ENCODE assay signal across 1 cellular context in the genomic region with DNA sequence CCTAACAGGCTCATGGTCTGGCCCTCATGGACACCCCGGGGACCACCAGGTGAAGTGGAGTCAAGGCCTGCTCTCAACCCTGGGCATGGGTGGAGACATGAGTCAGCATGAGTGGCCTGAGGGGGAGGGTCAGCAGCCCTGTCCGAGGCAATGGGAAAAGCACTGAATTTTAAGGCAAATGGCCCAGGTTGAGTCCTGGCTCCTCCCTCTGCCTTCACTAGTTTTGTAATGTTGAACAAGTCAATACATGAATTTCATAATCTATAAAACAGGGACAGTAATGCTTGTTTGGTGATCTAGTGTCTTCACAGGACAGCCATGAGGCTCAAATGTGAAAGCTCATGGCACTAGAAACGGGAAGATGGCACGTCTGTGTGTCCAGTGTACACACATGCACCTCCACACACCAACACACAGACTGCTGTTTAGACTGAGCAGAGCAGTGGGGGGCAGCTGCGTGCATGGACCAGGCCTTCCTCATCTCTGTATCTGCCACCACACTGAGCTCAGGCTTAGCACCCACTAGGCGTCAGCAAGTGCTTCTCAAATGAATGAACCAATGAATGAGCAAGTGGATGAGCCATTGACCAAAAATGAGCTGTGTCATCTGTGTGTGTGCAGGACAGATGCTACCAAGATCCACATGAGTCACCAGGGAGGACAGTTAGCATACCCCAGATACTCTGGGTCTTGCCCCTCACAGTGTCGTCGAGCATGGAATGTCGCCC.
TF ChIP-seq lines count a peak whose summit lies in the region.

No MANE protein-coding gene starts in this region.

TF ChIP-seq in K562, 482 proteins besides CTCF, POLR2A, EP300 and RAD21 (continued from another document and continues in another):
- peak; percentile 86 for TF ChIP-seq MGA (IDR thresholded peaks at IDR 0.05)
- 0 out of 2 replicates have a peak, but pooled peaks have one; percentile 17 for TF ChIP-seq MTA1 (IDR thresholded peaks at IDR 0.05; ENCODE audit: borderline replicate concordance)
- peak; percentile 53; the same call in 1 of the 2 replicates for TF ChIP-seq ZNF395 (CRISPR knock-in tag; IDR thresholded peaks at IDR 0.05)
- TF ChIP-seq LCOR (CRISPR knock-in tag; IDR thresholded peaks at IDR 0.05), result peak; percentile 99
- TF ChIP-seq BHLHE40 (IDR thresholded peaks at IDR 0.05; ENCODE audit: low read length), result peak; percentile 62; the same call in 1 of the 2 replicates
- TF ChIP-seq, protein P1, sequence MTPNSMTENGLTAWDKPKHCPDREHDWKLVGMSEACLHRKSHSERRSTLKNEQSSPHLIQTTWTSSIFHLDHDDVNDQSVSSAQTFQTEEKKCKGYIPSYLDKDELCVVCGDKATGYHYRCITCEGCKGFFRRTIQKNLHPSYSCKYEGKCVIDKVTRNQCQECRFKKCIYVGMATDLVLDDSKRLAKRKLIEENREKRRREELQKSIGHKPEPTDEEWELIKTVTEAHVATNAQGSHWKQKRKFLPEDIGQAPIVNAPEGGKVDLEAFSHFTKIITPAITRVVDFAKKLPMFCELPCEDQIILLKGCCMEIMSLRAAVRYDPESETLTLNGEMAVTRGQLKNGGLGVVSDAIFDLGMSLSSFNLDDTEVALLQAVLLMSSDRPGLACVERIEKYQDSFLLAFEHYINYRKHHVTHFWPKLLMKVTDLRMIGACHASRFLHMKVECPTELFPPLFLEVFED (CRISPR knock-in tag; conservative IDR thresholded peaks at IDR 0.05), result no peak
- TF ChIP-seq, protein P2, sequence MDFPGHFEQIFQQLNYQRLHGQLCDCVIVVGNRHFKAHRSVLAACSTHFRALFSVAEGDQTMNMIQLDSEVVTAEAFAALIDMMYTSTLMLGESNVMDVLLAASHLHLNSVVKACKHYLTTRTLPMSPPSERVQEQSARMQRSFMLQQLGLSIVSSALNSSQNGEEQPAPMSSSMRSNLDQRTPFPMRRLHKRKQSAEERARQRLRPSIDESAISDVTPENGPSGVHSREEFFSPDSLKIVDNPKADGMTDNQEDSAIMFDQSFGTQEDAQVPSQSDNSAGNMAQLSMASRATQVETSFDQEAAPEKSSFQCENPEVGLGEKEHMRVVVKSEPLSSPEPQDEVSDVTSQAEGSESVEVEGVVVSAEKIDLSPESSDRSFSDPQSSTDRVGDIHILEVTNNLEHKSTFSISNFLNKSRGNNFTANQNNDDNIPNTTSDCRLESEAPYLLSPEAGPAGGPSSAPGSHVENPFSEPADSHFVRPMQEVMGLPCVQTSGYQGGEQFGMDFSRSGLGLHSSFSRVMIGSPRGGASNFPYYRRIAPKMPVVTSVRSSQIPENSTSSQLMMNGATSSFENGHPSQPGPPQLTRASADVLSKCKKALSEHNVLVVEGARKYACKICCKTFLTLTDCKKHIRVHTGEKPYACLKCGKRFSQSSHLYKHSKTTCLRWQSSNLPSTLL (IDR thresholded peaks at IDR 0.05), result no peak
- no peak; the same call in 1 of the 2 replicates for TF ChIP-seq GATAD2B (IDR thresholded peaks at IDR 0.05; ENCODE audit: borderline replicate concordance)
- peak; percentile 38; the same call in 1 of the 2 replicates for TF ChIP-seq PHF8 (IDR thresholded peaks at IDR 0.05; ENCODE audit: borderline replicate concordance, low read length)
- TF ChIP-seq POLR2G (IDR thresholded peaks at IDR 0.05; ENCODE audit: low read depth, low read length), result no peak
- TF ChIP-seq SAP30 (IDR thresholded peaks at IDR 0.05; ENCODE audit: borderline replicate concordance, insufficient read depth, low read depth, low read length, poor library complexity, severe bottlenecking), result no peak
- no peak for TF ChIP-seq NR2C1 (IDR thresholded peaks at IDR 0.05)
- TF ChIP-seq NR2C1 (tag; IDR thresholded peaks at IDR 0.05), result peak; percentile 32; the same call in 1 of the 2 replicates
- peak in 1 of 2 experiments; percentile 60; a peak in 2 of 4 replicates for TF ChIP-seq ARNT (IDR thresholded peaks at IDR 0.05)
- TF ChIP-seq KDM5B (IDR thresholded peaks at IDR 0.05; ENCODE audit: insufficient replicate concordance, low read depth, low read length), result peak; percentile 76
- peak in 1 of 2 experiments; percentile 51; a peak in 2 of 4 replicates for TF ChIP-seq MNT (conservative IDR thresholded peaks at IDR 0.05)
- no peak for TF ChIP-seq KLF6 (CRISPR knock-in tag; IDR thresholded peaks at IDR 0.05; ENCODE audit: borderline replicate concordance)
- no peak for TF ChIP-seq GABPB2 (CRISPR knock-in tag; conservative IDR thresholded peaks at IDR 0.05)
- TF ChIP-seq TEAD1 (CRISPR knock-in tag; IDR thresholded peaks at IDR 0.05), result peak; percentile 82 to 95
- no peak for TF ChIP-seq REST (CRISPR knock-in tag; IDR thresholded peaks at IDR 0.05; ENCODE audit: low read depth)
- TF ChIP-seq SPI1 (IDR thresholded peaks at IDR 0.05; ENCODE audit: borderline replicate concordance, low read depth, low read length), result 0 out of 2 replicates have a peak, but pooled peaks have one; percentile 12
- no peak for TF ChIP-seq ZNF707 (CRISPR knock-in tag; conservative IDR thresholded peaks at IDR 0.05)
- TF ChIP-seq GTF2E2 (tag; IDR thresholded peaks at IDR 0.05), result no peak
- TF ChIP-seq CBX3 (IDR thresholded peaks at IDR 0.05; ENCODE audit: borderline replicate concordance in 1 of 2, low read length in 2 of 2), result peak in 1 of 2 experiments; percentile 46; a peak in 1 of 3 replicates
- TF ChIP-seq ESRRB (CRISPR knock-in tag; IDR thresholded peaks at IDR 0.05; ENCODE audit: borderline replicate concordance), result no peak
- TF ChIP-seq ZFX (CRISPR knock-in tag; IDR thresholded peaks at IDR 0.05), result peak; percentile 59
- TF ChIP-seq HDAC1 (IDR thresholded peaks at IDR 0.05), result peak in 1 of 2 experiments; percentile 59; a peak in 2 of 4 replicates
- TF ChIP-seq ZNF41 (CRISPR knock-in tag; conservative IDR thresholded peaks at IDR 0.05), result no peak
